ENCODE assay signal across 8 cellular contexts in the genomic region with DNA sequence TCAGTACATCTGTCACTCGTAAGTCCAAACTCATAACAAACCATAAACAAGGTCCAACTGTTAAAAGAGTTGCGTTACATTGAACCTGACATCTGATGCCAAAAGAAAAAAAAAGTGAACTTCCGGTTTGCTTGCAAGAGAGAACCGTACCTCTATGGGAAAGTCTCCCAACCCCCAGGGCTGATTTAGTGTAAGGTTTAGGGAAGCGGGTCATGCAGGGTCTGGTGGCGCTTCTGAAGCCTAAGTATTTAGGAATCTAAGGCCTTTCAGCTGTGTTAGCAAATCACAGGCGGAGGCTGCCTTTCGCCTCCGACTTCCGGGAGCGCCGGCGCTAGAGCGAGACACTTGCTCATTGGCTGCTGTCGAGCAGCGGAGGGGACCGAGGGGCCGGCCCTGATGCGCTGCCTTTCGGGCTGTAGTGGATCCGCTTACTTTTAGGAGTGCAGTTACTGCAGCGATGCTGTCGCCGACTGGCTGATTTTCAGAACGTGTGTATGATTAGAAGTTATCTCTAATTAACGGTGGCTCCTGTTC. TPM values are rescaled to one million over a fixed set of nuclear protein-coding genes. Genes with fewer than 3 reads are reported as not detected.
DNase-seq lines count a peak whose midpoint lies in the region; ATAC-seq lines count a peak whose summit lies in the region.

No MANE protein-coding gene starts in this region.

- peak overlapping the region; percentile 54 for H3K4me3 ChIP-seq in CD8-positive, alpha-beta memory T cell (ENCODE audit: low read length)
- H3K4me3 ChIP-seq in effector memory CD4-positive, alpha-beta T cell (ENCODE audit: insufficient read depth, low read depth, low read length, poor library complexity, severe bottlenecking): peak overlapping the region; percentile 36

- H3K4me1 Mint-ChIP-seq in CD8-positive, alpha-beta memory T cell: peaks cover 19 to 26% (median 23%) of the 10 kb centered on the region in 3 donors

- peak overlapping the region; percentile 82 to 99 (median 98) for H3K27ac Mint-ChIP-seq in CD8-positive, alpha-beta memory T cell

- peak overlapping the region; percentile 55 for H3K27ac ChIP-seq in CD8-positive, alpha-beta memory T cell (ENCODE audit: low read depth, low read length)
- H3K27ac ChIP-seq in effector memory CD4-positive, alpha-beta T cell (ENCODE audit: insufficient read depth, low read length, poor library complexity, severe bottlenecking): peak overlapping the region; percentile 78

- peak; percentile 74 to 88 (median 76) for DNase-seq in CD8-positive, alpha-beta memory T cell
- peak; percentile 83 for DNase-seq in HPDE6-E6E7 (ENCODE audit: extremely low spot score)
- DNase-seq in NK-92 (lab: John Stamatoyannopoulos, UW; ENCODE audit: unreplicated experiment): peak; percentile 43
- DNase-seq in activated CD8-positive, alpha-beta memory T cell treated with anti-CD3 and anti-CD28 coated beads for 24 hours: peak; percentile 89
- peak; percentile 63 to 76 (median 71) for DNase-seq in effector memory CD4-positive, alpha-beta T cell
- DNase-seq in medulla oblongata (ENCODE audit: extremely low spot score): peak; percentile 93
- DNase-seq in stimulated activated CD4-positive, alpha-beta T cell treated with anti-CD3 and anti-CD28 coated beads, TNF-alpha, amount 100 ng/mL, for 4 hours (ENCODE audit: low read depth in 3 of 3): peak; percentile 67 to 74 (median 67)

- H3K4me1 ChIP-seq in CD8-positive, alpha-beta memory T cell (ENCODE audit: insufficient read depth, low read length): peaks cover 13% of the 10 kb centered on the region
- H3K4me1 ChIP-seq in effector memory CD4-positive, alpha-beta T cell (ENCODE audit: control insufficient read depth, insufficient read depth, low read length, poor library complexity, severe bottlenecking): no peaks in the 10 kb centered on the region

- no peaks in the 10 kb centered on the region for H3K27me3 Mint-ChIP-seq in CD8-positive, alpha-beta memory T cell

- H3K9me3 ChIP-seq in CD8-positive, alpha-beta memory T cell (ENCODE audit: low read length): no peaks in the 10 kb centered on the region
- no peaks in the 10 kb centered on the region for H3K9me3 ChIP-seq in effector memory CD4-positive, alpha-beta T cell (ENCODE audit: control insufficient read depth, low read length)

- CTCF ChIA-PET in CD8-positive, alpha-beta memory T cell (lab: Charles Lee): interaction anchor here (0.9 to 1.6 kb wide), 9 partner anchors 13 to 688 kb away, joined by 3 to 6 read pairs (median 4); partner anchors contain the start of genes GNPDA1 and RNF14

- H3K9me3 Mint-ChIP-seq in CD8-positive, alpha-beta memory T cell: no peaks in the 10 kb centered on the region

- H3K27me3 ChIP-seq in CD8-positive, alpha-beta memory T cell (ENCODE audit: insufficient read depth, low read length, poor library complexity, severe bottlenecking): no peaks in the 10 kb centered on the region
- no peaks in the 10 kb centered on the region for H3K27me3 ChIP-seq in effector memory CD4-positive, alpha-beta T cell (replicated peaks; ENCODE audit: control insufficient read depth, insufficient read depth, low read length, poor library complexity, severe bottlenecking)

- POLR2A ChIA-PET in CD8-positive, alpha-beta memory T cell (lab: Charles Lee): interaction anchor here (1.0 to 2.1 kb wide), 3 partner anchors 9 to 56 kb away, joined by 3 to 6 read pairs (median 5); partner anchors contain the start of genes GNPDA1 and RNF14

- H3K4me3 Mint-ChIP-seq in CD8-positive, alpha-beta memory T cell: peak overlapping the region; percentile 78 to 94 (median 90)

- peak; percentile 99 for ATAC-seq in GM19468 (IDR thresholded peaks at IDR 0.05; ENCODE audit: extremely low read depth, unreplicated experiment)

- H3K36me3 Mint-ChIP-seq in CD8-positive, alpha-beta memory T cell: peaks cover 0 to 3% (median 0%) of the 10 kb centered on the region in 3 donors

- no peaks in the 10 kb centered on the region for H3K36me3 ChIP-seq in CD8-positive, alpha-beta memory T cell (ENCODE audit: insufficient read depth, low read length)
- no peaks in the 10 kb centered on the region for H3K36me3 ChIP-seq in effector memory CD4-positive, alpha-beta T cell (ENCODE audit: control insufficient read depth, insufficient read depth, low read length)

RNA-seq across cellular contexts. Expression of gene GNPDA1, which starts 12.0 kb away (rescaled TPM):
- 10 to 100 TPM; 62.4 to 70.0 TPM for total RNA-seq in CD8-positive, alpha-beta memory T cell
- 32.5 TPM for polyA plus RNA-seq in CD8-positive, alpha-beta memory T cell

RNA-seq across cellular contexts. Expression of gene RNF14, which starts 55.9 kb away (rescaled TPM):
- total RNA-seq in CD8-positive, alpha-beta memory T cell: 10 to 100 TPM; 46.2 to 49.6 TPM
- 43.7 TPM for polyA plus RNA-seq in CD8-positive, alpha-beta memory T cell

Comparison
In these comparisons a context has a peak if more than half of its experiments do, and no peak if none do; other contexts are left out.
1. Peak in every context shown above with its lines: DNase-seq, ATAC-seq, H3K4me3 ChIP-seq and H3K27ac ChIP-seq.
2. DNase-seq: peak in every context shown above with its lines; median percentile 93 in medulla oblongata; 89 in activated CD8-positive, alpha-beta memory T cell treated with anti-CD3 and anti-CD28 coated beads for 24 hours; 83 in HPDE6-E6E7; 76 in CD8-positive, alpha-beta memory T cell; 71 in effector memory CD4-positive, alpha-beta T cell; 67 in stimulated activated CD4-positive, alpha-beta T cell treated with anti-CD3 and anti-CD28 coated beads, TNF-alpha, amount 100 ng/mL, for 4 hours; 43 in NK-92.